ENCODE assay signal across 22 cellular contexts in genomic region chr2:190640124-190640523, GRCh38.
"Had no signal": no experiment of that assay in that cellular context is flagged by ENCODE, and none has a peak within 500 bp of the region (broad histone marks: within the 10 kb centered on the region; RNA-seq: fewer than 3 reads in every experiment).

No MANE protein-coding gene starts in this region.

- H3K9me3 Mint-ChIP-seq: activated CD4-positive, alpha-beta T cell treated with anti-CD3 and anti-CD28 coated beads, Interleukin-2, amount 10 ng/mL, durations not matched to agents 7 days and 5 days; effector memory CD8-positive, alpha-beta T cell; nephron progenitor cell had no signal

- FAIRE-seq: bronchial epithelial cell had no signal

- H3K27me3 ChIP-seq: hepatocyte, tibial artery had no signal

- H3K4me3 Mint-ChIP-seq: activated CD4-positive, alpha-beta T cell treated with anti-CD3 and anti-CD28 coated beads, Interleukin-2, amount 10 ng/mL, durations not matched to agents 7 days and 5 days; effector memory CD8-positive, alpha-beta T cell; nephron progenitor cell had no signal

- H3K4me3 ChIP-seq: hepatocyte, tibial artery had no signal

- ATAC-seq: activated CD4-positive, CD25-positive, alpha-beta regulatory T cell treated with anti-CD3 and anti-CD28 coated beads, Interleukin-2, amount 50 U/mL, for 24 hours; effector memory CD8-positive, alpha-beta T cell; SK-N-SH treated with all-trans-retinoic acid at 6 μM for 48 hours had no signal

- H3K27me3 Mint-ChIP-seq: activated CD4-positive, alpha-beta T cell treated with anti-CD3 and anti-CD28 coated beads, Interleukin-2, amount 10 ng/mL, durations not matched to agents 7 days and 5 days; effector memory CD8-positive, alpha-beta T cell had no signal

- DNase-seq: activated CD4-positive, alpha-beta T cell treated with anti-CD3 and anti-CD28 coated beads, Interleukin-2, amount 10 ng/mL, durations not matched to agents 7 days and 5 days; activated CD8-positive, alpha-beta memory T cell treated with anti-CD3 and anti-CD28 coated beads, Interleukin-2, amount 50 U/mL, for 4 hours; activated effector memory CD4-positive, alpha-beta T cell treated with anti-CD3 and anti-CD28 coated beads, Interleukin-2, amount 50 U/mL, for 16 hours; activated naive CD4-positive, alpha-beta T cell treated with anti-CD3 and anti-CD28 coated beads, Interleukin-2, amount 50 U/mL, for 16 hours; activated T-cell treated with anti-CD3 and anti-CD28 coated beads, Interleukin-2, amount 50 U/mL, for 48 hours; effector memory CD8-positive, alpha-beta T cell; islet precursor cell; midbrain; nephron progenitor cell; nucleus accumbens; stimulated activated CD4-positive, alpha-beta T cell treated with anti-CD3 and anti-CD28 coated beads, Interleukin-12 subunit alpha, Interleukin-12 subunit beta, amount 100 ng/mL, for 4 hours; stimulated activated CD4-positive, alpha-beta T cell treated with anti-CD3 and anti-CD28 coated beads, Interleukin-1b, Interleukin-23, amount 100 ng/mL, for 48 hours; stimulated activated CD8-positive, alpha-beta memory T cell treated with anti-CD3 and anti-CD28 coated beads, Interleukin-4, amount 100 ng/mL, for 48 hours; stimulated activated naive CD4-positive, alpha-beta T cell treated with Interleukin-2 at 50 U/mL for 16 hours; substantia nigra; T1000; tibial artery had no signal

- H3K27ac ChIP-seq: hepatocyte had no signal

- H3K36me3 ChIP-seq: tibial artery had no signal

- H3K27ac Mint-ChIP-seq: activated CD4-positive, alpha-beta T cell treated with anti-CD3 and anti-CD28 coated beads, Interleukin-2, amount 10 ng/mL, durations not matched to agents 7 days and 5 days; effector memory CD8-positive, alpha-beta T cell; nephron progenitor cell; progenitor cell of endocrine pancreas had no signal

- H3K4me1 Mint-ChIP-seq: activated CD4-positive, alpha-beta T cell treated with anti-CD3 and anti-CD28 coated beads, Interleukin-2, amount 10 ng/mL, durations not matched to agents 7 days and 5 days had no signal

- H3K9me3 ChIP-seq: tibial artery had no signal
